8 cellular contexts compared by ENCODE assay signal in the genomic region with DNA sequence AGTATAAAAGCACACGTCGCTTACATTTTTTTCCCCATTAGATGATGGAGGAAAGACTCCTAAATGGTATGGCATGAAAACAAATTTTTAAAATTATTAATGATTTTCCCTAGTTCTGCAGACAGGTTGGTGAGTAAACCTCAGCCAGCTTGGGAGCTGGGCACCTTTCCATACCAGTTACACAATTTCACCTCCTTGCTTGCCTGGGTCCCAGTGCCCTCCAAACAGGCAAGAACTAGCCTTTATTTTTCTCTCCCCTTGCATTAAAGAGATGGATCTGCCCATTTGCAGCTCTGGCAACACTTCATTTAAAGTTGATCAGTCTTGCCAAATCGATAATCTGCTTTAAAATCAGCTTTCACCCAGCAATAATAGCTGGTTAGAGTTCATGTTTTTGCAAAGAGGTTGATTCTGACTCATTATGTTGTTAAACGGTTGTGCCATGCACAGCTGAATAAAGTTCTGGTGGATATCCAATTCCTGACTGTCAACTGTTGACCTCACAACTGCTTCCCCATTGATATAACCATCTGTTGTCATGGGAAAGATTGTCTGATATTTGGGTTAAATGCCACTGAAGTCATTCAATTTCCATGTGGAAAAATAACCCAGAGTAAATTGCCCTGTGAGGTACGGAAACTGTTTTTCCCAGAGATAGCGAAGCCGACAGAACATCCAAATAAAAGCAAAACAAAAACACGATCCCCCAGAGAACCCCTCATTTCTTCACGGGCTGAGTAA. TPM values are rescaled to one million over a fixed set of nuclear protein-coding genes. Genes with fewer than 3 reads are reported as not detected.
DNase-seq lines count a peak whose midpoint lies in the region; FAIRE-seq and TF ChIP-seq lines count a peak whose summit lies in the region.

No MANE protein-coding gene starts in this region.

- no peak for TF ChIP-seq CTCF in DOHH2 (IDR thresholded peaks at IDR 0.05; ENCODE audit: low read depth, low read length, poor library complexity, severe bottlenecking)
- no peak for TF ChIP-seq CTCF in Loucy (conservative IDR thresholded peaks at IDR 0.05; ENCODE audit: low read length)
- no peak for TF ChIP-seq CTCF in GM13976 (IDR thresholded peaks at IDR 0.05; ENCODE audit: borderline replicate concordance, control extremely low read depth, extremely low read depth, insufficient read depth, missing control alignments)

- H3K4me3 ChIP-seq in DOHH2 (ENCODE audit: low read length) (peak overlapping the region; percentile 95), Loucy (ENCODE audit: low read length, poor library complexity, severe bottlenecking) (peak overlapping the region; percentile 97), iPS-18a (ENCODE audit: low read length) (peak overlapping the region; percentile 70), small intestine (ENCODE audit: low read depth in 1 of 2, low read length in 2 of 2) (peak overlapping the region; percentile 12 to 48)

- DNase-seq in astrocyte of the hippocampus (ENCODE audit: low read depth, low spot score) = peak; percentile 69
- peak; percentile 43 for DNase-seq in small intestine
- no peak for DNase-seq in NCI-H774 (lab: John Stamatoyannopoulos, UW)
- no peak for DNase-seq in GM13976 (ENCODE audit: low spot score)
- DNase-seq in NCI-H2227 treated with DMSO at 0.1 percent for 48 hours (lab: John Stamatoyannopoulos, UW) = no peak

- H3K4me2 ChIP-seq in DOHH2 (ENCODE audit: low read length) = peak overlapping the region; percentile 99
- H3K4me2 ChIP-seq in Loucy (ENCODE audit: low read depth, low read length, poor library complexity, severe bottlenecking) = peak overlapping the region; percentile 76

- H3K79me2 ChIP-seq in DOHH2 (ENCODE audit: control insufficient read depth, low read length) (no peaks in the 10 kb centered on the region; the same call in 1 of the 2 replicates), Loucy (ENCODE audit: insufficient read depth, low read length) (no peaks in the 10 kb centered on the region; the same call in 1 of the 2 replicates)

- in situ Hi-C loops in GM13976 (cut with MboI; ENCODE audit: low sequenced_read_pairs, unreplicated experiment) = no loop called here

- H2AFZ ChIP-seq in Loucy (ENCODE audit: low read length) = peak overlapping the region; percentile 13; the same call in 1 of the 2 replicates

- H3K9me2 ChIP-seq in DOHH2 (replicated peaks; ENCODE audit: control insufficient read depth, low read length) = no peaks in the 10 kb centered on the region
- H3K9me2 ChIP-seq in Loucy (replicated peaks; ENCODE audit: low read depth, low read length) = no peaks in the 10 kb centered on the region

- H3F3A ChIP-seq in DOHH2 (ENCODE audit: control insufficient read depth, insufficient read depth) (peaks cover 24% of the 10 kb centered on the region), Loucy (ENCODE audit: low read depth) (no peaks in the 10 kb centered on the region)

- no peaks in the 10 kb centered on the region for H4K20me1 ChIP-seq in DOHH2 (ENCODE audit: control insufficient read depth, insufficient read depth, low read depth, low read length)
- no peaks in the 10 kb centered on the region for H4K20me1 ChIP-seq in Loucy (ENCODE audit: insufficient read depth, low read length, poor library complexity, severe bottlenecking)

- FAIRE-seq in small intestine (lab: Jason Lieb, UNC) = no peak

- peaks cover 36% of the 10 kb centered on the region for H3K4me1 ChIP-seq in DOHH2 (ENCODE audit: control insufficient read depth, low read length)
- peaks cover 10% of the 10 kb centered on the region for H3K4me1 ChIP-seq in Loucy (ENCODE audit: insufficient read depth, low read length, poor library complexity, severe bottlenecking)
- H3K4me1 ChIP-seq in iPS-18a (ENCODE audit: control insufficient read depth, low read depth, low read length) = peaks cover 18% of the 10 kb centered on the region
- peaks cover 0 to 2% of the 10 kb centered on the region in 2 donors for H3K4me1 ChIP-seq in small intestine (ENCODE audit: control insufficient read depth in 2 of 2, insufficient read depth in 1 of 2, low read depth in 1 of 2, low read length in 1 of 2)

- H3K27me3 ChIP-seq in DOHH2 (ENCODE audit: control insufficient read depth, low read length) (peaks cover 24% of the 10 kb centered on the region), Loucy (ENCODE audit: insufficient read depth, low read length, poor library complexity, severe bottlenecking) (no peaks in the 10 kb centered on the region), iPS-18a (ENCODE audit: control insufficient read depth, insufficient read depth, low read length) (peaks cover 33% of the 10 kb centered on the region), small intestine (ENCODE audit: control insufficient read depth in 2 of 2, insufficient read depth in 2 of 2, low read length in 2 of 2) (no peaks in the 10 kb centered on the region)

- H3K27ac ChIP-seq in DOHH2 (ENCODE audit: low read depth, low read length) = no peak overlapping the region
- no peak overlapping the region for H3K27ac ChIP-seq in iPS-18a (ENCODE audit: low read length)
- peak overlapping the region in 1 of 2 donors; percentile 3 for H3K27ac ChIP-seq in small intestine (ENCODE audit: low read depth in 1 of 2, low read length in 1 of 2)

- H3K9ac ChIP-seq in Loucy (ENCODE audit: low read depth, low read length, poor library complexity, severe bottlenecking) (peak overlapping the region; percentile 30), iPS-18a (ENCODE audit: low read length) (peak overlapping the region; percentile 25)

- no peaks in the 10 kb centered on the region for H3K9me3 ChIP-seq in DOHH2 (ENCODE audit: control insufficient read depth, insufficient read depth, low read length)
- H3K9me3 ChIP-seq in Loucy (ENCODE audit: insufficient read depth, low read depth, low read length) = no peaks in the 10 kb centered on the region
- H3K9me3 ChIP-seq in iPS-18a (ENCODE audit: control insufficient read depth, low read depth, low read length) = no peaks in the 10 kb centered on the region
- H3K9me3 ChIP-seq in small intestine (ENCODE audit: control insufficient read depth, low read depth) = no peaks in the 10 kb centered on the region

- H3K36me3 ChIP-seq in DOHH2 (ENCODE audit: control insufficient read depth, low read length) = peaks cover 3% of the 10 kb centered on the region; the same call in 1 of the 2 replicates
- no peaks in the 10 kb centered on the region for H3K36me3 ChIP-seq in Loucy (ENCODE audit: insufficient read depth, low read length)
- H3K36me3 ChIP-seq in iPS-18a (ENCODE audit: control insufficient read depth, low read depth, low read length) = no peaks in the 10 kb centered on the region
- no peaks in the 10 kb centered on the region for H3K36me3 ChIP-seq in small intestine (ENCODE audit: control insufficient read depth in 2 of 2, insufficient read depth in 2 of 2, low read length in 2 of 2)

- 17 to 20% (median 17%) methylated on average over 9 of the region's 9 CpGs for WGBS in small intestine, 3 donors

RNA-seq across cellular contexts. Expression of gene C17orf58, which starts 1.3 kb away (rescaled TPM):
- polyA plus RNA-seq in small intestine = 10 to 100 TPM in 1 of 3 donors, 1 to 10 TPM in 2; 9.4 to 13.1 (median 10.0) TPM

RNA-seq across cellular contexts. Expression of gene KPNA2, which starts 40.5 kb away (rescaled TPM):
- polyA plus RNA-seq in small intestine = 10 to 100 TPM; 11.3 to 63.0 (median 12.1) TPM

Comparison
In these comparisons a context has a peak if more than half of its experiments do, and no peak if none do; other contexts are left out.
1. H3K4me3 ChIP-seq: peak in every context shown above with its lines; median percentile 97 in Loucy; 95 in DOHH2; 70 in iPS-18a; 30 in small intestine.
2. DNase-seq: peak in astrocyte of the hippocampus (single experiment) and small intestine (single experiment); none in NCI-H774 (single experiment), GM13976 (single experiment) and NCI-H2227 treated with DMSO at 0.1 percent for 48 hours (single experiment).